Comparison of ENCODE assay signal across 12 cellular contexts in the genomic region with DNA sequence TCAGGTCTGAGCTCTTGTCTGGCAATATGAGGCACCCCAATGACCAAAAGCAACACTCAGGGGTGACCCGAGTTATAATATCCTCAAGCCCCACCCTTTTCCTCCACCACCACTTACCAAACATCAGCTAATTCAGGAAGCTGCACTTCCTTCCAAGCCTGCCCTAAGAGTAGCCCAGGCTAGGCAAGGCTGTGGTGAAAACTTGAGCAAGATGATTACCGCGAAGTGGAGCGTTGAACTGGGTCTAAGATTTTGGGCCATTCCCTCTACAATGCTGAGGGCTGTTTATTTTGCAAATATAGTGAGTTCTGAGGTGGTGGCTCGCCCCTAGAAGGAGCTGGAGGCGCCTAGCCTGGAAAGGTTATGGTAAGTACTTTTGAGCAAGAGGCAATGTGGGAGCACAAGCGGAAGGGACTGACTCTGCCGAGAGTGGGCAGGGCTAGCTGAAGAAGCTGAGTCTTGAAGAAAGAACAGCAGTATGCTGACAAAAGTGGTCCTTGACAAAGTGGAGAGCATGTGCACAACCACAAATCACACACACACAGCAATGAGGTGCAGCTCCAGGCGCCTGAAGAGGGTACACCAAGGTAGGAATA. TPM values are rescaled to one million over a fixed set of nuclear protein-coding genes. Genes with fewer than 3 reads are reported as not detected.
DNase-seq lines count a peak whose midpoint lies in the region; ATAC-seq and TF ChIP-seq lines count a peak whose summit lies in the region.
"Had no signal": no experiment of that assay in that cellular context is flagged by ENCODE, and none has a peak within 500 bp of the region (broad histone marks: within the 10 kb centered on the region; RNA-seq: fewer than 3 reads in every experiment).

A gene with protein sequence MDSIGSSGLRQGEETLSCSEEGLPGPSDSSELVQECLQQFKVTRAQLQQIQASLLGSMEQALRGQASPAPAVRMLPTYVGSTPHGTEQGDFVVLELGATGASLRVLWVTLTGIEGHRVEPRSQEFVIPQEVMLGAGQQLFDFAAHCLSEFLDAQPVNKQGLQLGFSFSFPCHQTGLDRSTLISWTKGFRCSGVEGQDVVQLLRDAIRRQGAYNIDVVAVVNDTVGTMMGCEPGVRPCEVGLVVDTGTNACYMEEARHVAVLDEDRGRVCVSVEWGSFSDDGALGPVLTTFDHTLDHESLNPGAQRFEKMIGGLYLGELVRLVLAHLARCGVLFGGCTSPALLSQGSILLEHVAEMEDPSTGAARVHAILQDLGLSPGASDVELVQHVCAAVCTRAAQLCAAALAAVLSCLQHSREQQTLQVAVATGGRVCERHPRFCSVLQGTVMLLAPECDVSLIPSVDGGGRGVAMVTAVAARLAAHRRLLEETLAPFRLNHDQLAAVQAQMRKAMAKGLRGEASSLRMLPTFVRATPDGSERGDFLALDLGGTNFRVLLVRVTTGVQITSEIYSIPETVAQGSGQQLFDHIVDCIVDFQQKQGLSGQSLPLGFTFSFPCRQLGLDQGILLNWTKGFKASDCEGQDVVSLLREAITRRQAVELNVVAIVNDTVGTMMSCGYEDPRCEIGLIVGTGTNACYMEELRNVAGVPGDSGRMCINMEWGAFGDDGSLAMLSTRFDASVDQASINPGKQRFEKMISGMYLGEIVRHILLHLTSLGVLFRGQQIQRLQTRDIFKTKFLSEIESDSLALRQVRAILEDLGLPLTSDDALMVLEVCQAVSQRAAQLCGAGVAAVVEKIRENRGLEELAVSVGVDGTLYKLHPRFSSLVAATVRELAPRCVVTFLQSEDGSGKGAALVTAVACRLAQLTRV (minus strand): TSS at position 51 of the 596 bp plus-strand sequence. CDS start 3,187 bp downstream, outside the sequence.

- no peaks in the 10 kb centered on the region for H3K9me3 Mint-ChIP-seq in endodermal cell
- H3K9me3 Mint-ChIP-seq: neural crest cell had no signal

- peaks cover 3% of the 10 kb centered on the region for H3K4me1 ChIP-seq in endodermal cell (ENCODE audit: control insufficient read depth, insufficient read depth, low read length)
- peaks cover 0 to 6% of the 10 kb centered on the region in 2 donors for H3K4me1 ChIP-seq in neuronal stem cell (ENCODE audit: control insufficient read depth in 2 of 2, insufficient read depth in 1 of 2, low read depth in 1 of 2, low read length in 2 of 2)
- H3K4me1 ChIP-seq in gastrocnemius medialis: no peaks in the 10 kb centered on the region

- H3K4me3 Mint-ChIP-seq in endodermal cell: no peak within 1 kb of the TSS
- H3K4me3 Mint-ChIP-seq: neural crest cell had no signal

- H3K18ac ChIP-seq in neuronal stem cell (ENCODE audit: low read length): peak within 1 kb of the TSS; percentile 18

- no peak within 1 kb of the TSS for H3K27ac Mint-ChIP-seq in endodermal cell

- no peaks in the 10 kb centered on the region for H3K79me1 ChIP-seq in neuronal stem cell (ENCODE audit: low read depth, low read length)

- H3K27ac ChIP-seq in endodermal cell (ENCODE audit: low read depth, low read length) (no peak within 1 kb of the TSS), neuronal stem cell (replicated peaks; ENCODE audit: low read length) (no peak within 1 kb of the TSS), gastrocnemius medialis (no peak within 1 kb of the TSS)
- H3K27ac ChIP-seq: tibial nerve had no signal

- H2BK120ac ChIP-seq in neuronal stem cell (ENCODE audit: low read depth, low read length): no peak within 1 kb of the TSS

- H4K91ac ChIP-seq in neuronal stem cell (ENCODE audit: low read depth, low read length, poor library complexity): no peak within 1 kb of the TSS

- no peak within 1 kb of the TSS for H3K23ac ChIP-seq in neuronal stem cell (ENCODE audit: low read depth, low read length, poor library complexity)

- peak; percentile 1 for DNase-seq in DMS79 treated with DMSO at 0.1 percent for 48 hours (lab: John Stamatoyannopoulos, UW)
- DNase-seq in NOMO-1 treated with DMSO at 0.1 percent for 48 hours (lab: John Stamatoyannopoulos, UW; ENCODE audit: unreplicated experiment): peak; percentile 87
- peak; percentile 47 for DNase-seq in endodermal cell
- no peak for DNase-seq in neuronal stem cell (ENCODE audit: low spot score)
- no peak for DNase-seq in activated gamma-delta T cell (lab: John Stamatoyannopoulos, UW)
- DNase-seq in gastrocnemius medialis: no peak
- DNase-seq: stimulated activated CD4-positive, alpha-beta T cell treated with anti-CD3 and anti-CD28 coated beads, Interleukin-1b, Interleukin-23, amount 100 ng/mL, for 48 hours had no signal

- intact Hi-C loops in gastrocnemius medialis (cut with DNase I; ENCODE audit: low total_unique reads): no loop called here

- no peak within 1 kb of the TSS for H3K9ac ChIP-seq in endodermal cell (ENCODE audit: extremely low read depth, low read length, poor library complexity, severe bottlenecking)
- H3K9ac ChIP-seq in neuronal stem cell (ENCODE audit: low read depth, low read length, poor library complexity): no peak within 1 kb of the TSS

- no peak within 1 kb of the TSS for H2BK5ac ChIP-seq in neuronal stem cell (ENCODE audit: low read length)

- peaks cover 19% of the 10 kb centered on the region for H3K4me1 Mint-ChIP-seq in endodermal cell

- TF ChIP-seq CTCF in endodermal cell (conservative IDR thresholded peaks at IDR 0.05) (no peak), gastrocnemius medialis (IDR thresholded peaks at IDR 0.05 in 4 of 5, conservative IDR thresholded peaks at IDR 0.05 in 1 of 5) (no peak)

- no peak within 1 kb of the TSS for H3K14ac ChIP-seq in neuronal stem cell (ENCODE audit: low read length)

- no peak for TF ChIP-seq POLR2A in gastrocnemius medialis (IDR thresholded peaks at IDR 0.05)

- peaks cover 14% of the 10 kb centered on the region for H3K36me3 Mint-ChIP-seq in endodermal cell (ENCODE audit: low read depth)

- H4K8ac ChIP-seq in neuronal stem cell (ENCODE audit: low read depth, low read length): no peak within 1 kb of the TSS

- peak within 1 kb of the TSS; percentile 28 for H2AK5ac ChIP-seq in neuronal stem cell (ENCODE audit: low read depth, low read length)

- no peaks in the 10 kb centered on the region for H3K27me3 Mint-ChIP-seq in endodermal cell (ENCODE audit: insufficient read depth)

- in situ Hi-C loops in gastrocnemius medialis (cut with MboI; ENCODE audit: low sequenced_read_pairs in 4 of 4): no loop called here

- H2AFZ ChIP-seq in neuronal stem cell (ENCODE audit: low read length): no peak within 1 kb of the TSS

- H3K36me3 ChIP-seq in endodermal cell (ENCODE audit: control insufficient read depth, insufficient read depth, low read length): peaks cover 27% of the 10 kb centered on the region
- H3K36me3 ChIP-seq in neuronal stem cell (replicated peaks in 1 of 2; ENCODE audit: control insufficient read depth in 2 of 2, insufficient read depth in 2 of 2, low read length in 2 of 2): peaks cover 8 to 32% of the 10 kb centered on the region in 2 donors
- H3K36me3 ChIP-seq in gastrocnemius medialis: peaks cover 0 to 19% of the 10 kb centered on the region in 2 donors

- no peak within 1 kb of the TSS for H2BK12ac ChIP-seq in neuronal stem cell (ENCODE audit: low read length)

- H3K27me3 ChIP-seq in endodermal cell (ENCODE audit: control insufficient read depth, insufficient read depth, low read length, poor library complexity, severe bottlenecking): no peaks in the 10 kb centered on the region
- no peaks in the 10 kb centered on the region for H3K27me3 ChIP-seq in neuronal stem cell (ENCODE audit: control insufficient read depth in 3 of 3, insufficient read depth in 3 of 3, low read depth in 1 of 3, low read length in 3 of 3)
- no peaks in the 10 kb centered on the region for H3K27me3 ChIP-seq in gastrocnemius medialis
- H3K27me3 ChIP-seq: tibial nerve had no signal

- H3K4me3 ChIP-seq in endodermal cell (ENCODE audit: low read length): no peak within 1 kb of the TSS
- no peak within 1 kb of the TSS for H3K4me3 ChIP-seq in neuronal stem cell (ENCODE audit: low read length in 2 of 2)
- peak within 1 kb of the TSS in 1 of 4 donors; percentile 17 for H3K4me3 ChIP-seq in gastrocnemius medialis

- WGBS in endodermal cell (ENCODE audit: insufficient coverage in 1 of 2, insufficient read length in 1 of 2), 2 experiments: 87 to 93% methylated on average over 6 to 9 of the region's 9 CpGs
- WGBS in neuronal stem cell (ENCODE audit: extremely low coverage in 2 of 2, insufficient read length in 2 of 2, insufficient replicate concordance in 1 of 2), 2 donors: no CpG with 5 or more reads among the region's 9 CpGs

- no peaks in the 10 kb centered on the region for H3K9me3 ChIP-seq in endodermal cell (ENCODE audit: control insufficient read depth, low read length)
- H3K9me3 ChIP-seq in neuronal stem cell (replicated peaks in 1 of 2; ENCODE audit: control insufficient read depth in 2 of 2, insufficient read depth in 1 of 2, low read depth in 1 of 2, low read length in 2 of 2): peaks cover 0 to 2% of the 10 kb centered on the region in 2 donors
- H3K9me3 ChIP-seq in gastrocnemius medialis: no peaks in the 10 kb centered on the region
- H3K9me3 ChIP-seq: tibial nerve had no signal

- no peak within 1 kb of the TSS for H3K4me2 ChIP-seq in neuronal stem cell (ENCODE audit: insufficient read depth, low read length, poor library complexity, severe bottlenecking)

- H2BK15ac ChIP-seq in neuronal stem cell (ENCODE audit: low read length): no peak within 1 kb of the TSS

- no peak for ATAC-seq in HG02678 (IDR thresholded peaks at IDR 0.05; ENCODE audit: unreplicated experiment)
- ATAC-seq in GM18858 (IDR thresholded peaks at IDR 0.05; ENCODE audit: unreplicated experiment): no peak
- ATAC-seq in gastrocnemius medialis: no peak

- H3K4ac ChIP-seq in neuronal stem cell (ENCODE audit: low read length): no peak within 1 kb of the TSS

RNA-seq across cellular contexts. Expression of the gene that starts here (rescaled TPM):
- total RNA-seq in endodermal cell (under 1 TPM in 1 of 2 donors, not detected in 1; 0.55 TPM), gastrocnemius medialis (1 to 10 TPM in 3 of 4 donors, under 1 TPM in 1; 0.53 to 2.6 (median 2.4) TPM)
- polyA plus RNA-seq in endodermal cell (2013, experiment 1 of 2): not detected
- not detected for polyA plus RNA-seq in endodermal cell (2013, experiment 2 of 2)
- polyA plus RNA-seq in neuronal stem cell (2013, experiment 1 of 2): not detected
- 0.01 TPM for polyA plus RNA-seq in neuronal stem cell (2013, experiment 2 of 2)
- total RNA-seq: M059J, neural crest cell had no signal

Comparison
In these comparisons a context has a peak if more than half of its experiments do, and no peak if none do; other contexts are left out.
1. Peak in DNase-seq in endodermal cell; RNA of the gene not detected or under 1 TPM.
2. DNase-seq: peak in DMS79 treated with DMSO at 0.1 percent for 48 hours (single experiment) and NOMO-1 treated with DMSO at 0.1 percent for 48 hours (single experiment); none in neuronal stem cell (single experiment), activated gamma-delta T cell (single experiment) and gastrocnemius medialis (0 of 2).